Comparison of ENCODE assay signal across 1 cellular context in the genomic region with DNA sequence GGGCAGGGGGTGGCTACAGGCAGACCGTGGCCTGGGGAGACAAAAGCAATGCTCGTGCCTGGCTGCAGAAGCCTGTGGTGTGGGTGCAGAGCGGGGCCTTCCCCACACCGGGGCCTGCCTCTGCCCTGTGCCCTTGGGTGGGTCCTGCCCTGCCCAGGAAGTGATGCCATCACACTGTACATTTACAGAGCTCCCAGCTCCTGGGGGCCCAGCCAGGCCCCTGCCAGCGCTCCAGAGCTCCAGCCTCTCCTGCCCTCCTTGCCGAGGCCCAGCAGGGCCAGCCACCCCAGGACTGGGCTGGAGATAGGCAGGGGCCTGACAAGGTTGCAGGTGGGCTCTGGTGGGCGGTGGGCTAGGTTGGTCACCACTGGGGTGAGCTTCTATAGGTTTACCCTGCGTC.
TF ChIP-seq lines count a peak whose summit lies in the region.

No MANE protein-coding gene starts in this region.

TF ChIP-seq in HepG2, 621 proteins besides CTCF, POLR2A, EP300 and RAD21:
- TF ChIP-seq ZNF547 (CRISPR knock-in tag; IDR thresholded peaks at IDR 0.05) (0 out of 2 replicates have a peak, but pooled peaks have one; percentile 0), MTF2 (CRISPR knock-in tag; IDR thresholded peaks at IDR 0.05; ENCODE audit: borderline replicate concordance) (peak; percentile 46; the same call in 1 of the 2 replicates), ZSCAN25 (CRISPR knock-in tag; IDR thresholded peaks at IDR 0.05) (0 out of 2 replicates have a peak, but pooled peaks have one; percentile 2), ZNF501 (CRISPR knock-in tag; IDR thresholded peaks at IDR 0.05) (0 out of 2 replicates have a peak, but pooled peaks have one; percentile 22), ZNF160 (CRISPR knock-in tag; IDR thresholded peaks at IDR 0.05) (0 out of 2 replicates have a peak, but pooled peaks have one; percentile 15), ZNF354B (CRISPR knock-in tag; IDR thresholded peaks at IDR 0.05) (no peak)
- TF ChIP-seq, protein P1, sequence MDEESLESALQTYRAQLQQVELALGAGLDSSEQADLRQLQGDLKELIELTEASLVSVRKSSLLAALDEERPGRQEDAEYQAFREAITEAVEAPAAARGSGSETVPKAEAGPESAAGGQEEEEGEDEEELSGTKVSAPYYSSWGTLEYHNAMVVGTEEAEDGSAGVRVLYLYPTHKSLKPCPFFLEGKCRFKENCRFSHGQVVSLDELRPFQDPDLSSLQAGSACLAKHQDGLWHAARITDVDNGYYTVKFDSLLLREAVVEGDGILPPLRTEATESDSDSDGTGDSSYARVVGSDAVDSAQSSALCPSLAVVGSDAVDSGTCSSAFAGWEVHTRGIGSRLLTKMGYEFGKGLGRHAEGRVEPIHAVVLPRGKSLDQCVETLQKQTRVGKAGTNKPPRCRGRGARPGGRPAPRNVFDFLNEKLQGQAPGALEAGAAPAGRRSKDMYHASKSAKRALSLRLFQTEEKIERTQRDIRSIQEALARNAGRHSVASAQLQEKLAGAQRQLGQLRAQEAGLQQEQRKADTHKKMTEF (CRISPR knock-in tag; IDR thresholded peaks at IDR 0.05): peak; percentile 21; the same call in 1 of the 2 replicates
- TF ChIP-seq, protein P2, sequence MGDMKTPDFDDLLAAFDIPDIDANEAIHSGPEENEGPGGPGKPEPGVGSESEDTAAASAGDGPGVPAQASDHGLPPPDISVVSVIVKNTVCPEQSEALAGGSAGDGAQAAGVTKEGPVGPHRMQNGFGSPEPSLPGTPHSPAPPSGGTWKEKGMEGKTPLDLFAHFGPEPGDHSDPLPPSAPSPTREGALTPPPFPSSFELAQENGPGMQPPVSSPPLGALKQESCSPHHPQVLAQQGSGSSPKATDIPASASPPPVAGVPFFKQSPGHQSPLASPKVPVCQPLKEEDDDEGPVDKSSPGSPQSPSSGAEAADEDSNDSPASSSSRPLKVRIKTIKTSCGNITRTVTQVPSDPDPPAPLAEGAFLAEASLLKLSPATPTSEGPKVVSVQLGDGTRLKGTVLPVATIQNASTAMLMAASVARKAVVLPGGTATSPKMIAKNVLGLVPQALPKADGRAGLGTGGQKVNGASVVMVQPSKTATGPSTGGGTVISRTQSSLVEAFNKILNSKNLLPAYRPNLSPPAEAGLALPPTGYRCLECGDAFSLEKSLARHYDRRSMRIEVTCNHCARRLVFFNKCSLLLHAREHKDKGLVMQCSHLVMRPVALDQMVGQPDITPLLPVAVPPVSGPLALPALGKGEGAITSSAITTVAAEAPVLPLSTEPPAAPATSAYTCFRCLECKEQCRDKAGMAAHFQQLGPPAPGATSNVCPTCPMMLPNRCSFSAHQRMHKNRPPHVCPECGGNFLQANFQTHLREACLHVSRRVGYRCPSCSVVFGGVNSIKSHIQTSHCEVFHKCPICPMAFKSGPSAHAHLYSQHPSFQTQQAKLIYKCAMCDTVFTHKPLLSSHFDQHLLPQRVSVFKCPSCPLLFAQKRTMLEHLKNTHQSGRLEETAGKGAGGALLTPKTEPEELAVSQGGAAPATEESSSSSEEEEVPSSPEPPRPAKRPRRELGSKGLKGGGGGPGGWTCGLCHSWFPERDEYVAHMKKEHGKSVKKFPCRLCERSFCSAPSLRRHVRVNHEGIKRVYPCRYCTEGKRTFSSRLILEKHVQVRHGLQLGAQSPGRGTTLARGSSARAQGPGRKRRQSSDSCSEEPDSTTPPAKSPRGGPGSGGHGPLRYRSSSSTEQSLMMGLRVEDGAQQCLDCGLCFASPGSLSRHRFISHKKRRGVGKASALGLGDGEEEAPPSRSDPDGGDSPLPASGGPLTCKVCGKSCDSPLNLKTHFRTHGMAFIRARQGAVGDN (CRISPR knock-in tag; IDR thresholded peaks at IDR 0.05): peak; percentile 33; the same call in 1 of the 2 replicates
- TF ChIP-seq, protein P3, sequence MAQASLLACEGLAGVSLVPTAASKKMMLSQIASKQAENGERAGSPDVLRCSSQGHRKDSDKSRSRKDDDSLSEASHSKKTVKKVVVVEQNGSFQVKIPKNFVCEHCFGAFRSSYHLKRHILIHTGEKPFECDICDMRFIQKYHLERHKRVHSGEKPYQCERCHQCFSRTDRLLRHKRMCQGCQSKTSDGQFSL (CRISPR knock-in tag; IDR thresholded peaks at IDR 0.05): no peak
